In the genomic region with DNA sequence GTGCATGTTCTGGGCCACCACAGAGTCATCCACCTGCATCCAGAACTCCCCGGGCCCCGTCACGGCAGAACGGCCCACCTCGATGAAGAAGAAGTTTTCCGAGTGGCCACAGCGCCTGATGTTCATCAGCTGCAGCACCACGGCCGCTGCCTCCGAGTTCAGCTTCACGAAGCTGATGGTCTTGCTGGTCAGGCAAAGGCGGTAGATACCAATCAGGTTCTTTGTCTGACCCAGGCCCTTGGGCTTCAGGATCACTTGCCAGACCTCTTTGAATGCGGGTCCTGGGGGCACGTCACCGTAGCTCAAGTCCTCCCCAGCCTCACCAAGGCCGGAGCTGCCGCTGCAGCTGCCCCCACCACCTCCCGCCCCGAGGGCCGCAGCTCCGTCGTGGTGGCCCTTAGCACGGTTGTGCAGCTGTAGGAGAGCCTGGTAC, we compare ENCODE assay signal across 8 cellular contexts. TPM values are rescaled to one million over a fixed set of nuclear protein-coding genes. Genes with fewer than 3 reads are reported as not detected.
DNase-seq lines count a peak whose midpoint lies in the region; ATAC-seq, FAIRE-seq and TF ChIP-seq lines count a peak whose summit lies in the region.

No MANE protein-coding gene starts in this region.

- 79% methylated on average over 16 of the region's 23 CpGs; no CpG with 5 or more reads in 1 of the 2 experiments for WGBS in H1 (ENCODE audit: extremely low coverage in 1 of 2, insufficient coverage in 1 of 2, insufficient read length in 1 of 2, insufficient replicate concordance in 2 of 2, low coverage in 1 of 2, low lambda C conversion rate in 2 of 2, missing lambda C conversion rate in 1 of 2), 2 experiments

- POLR2A ChIA-PET in AG04450 (lab: Yijun Ruan, JAX) (interaction anchor here (0.6 to 2.2 kb wide), 5 partner anchors 43 to 1078 kb away, joined by 3 to 8 read pairs (median 5); no protein-coding TSS in a partner anchor), H1 (lab: Charles Lee; ENCODE audit: partially characterized antibody) (interaction anchor here (0.8 to 1.8 kb wide), 4 partner anchors 8 to 52 kb away, joined by 3 to 6 read pairs (median 4); no protein-coding TSS in a partner anchor)

- peaks cover 0 to 20% (median 16%) of the 10 kb centered on the region in 4 experiments; a peak in 6 of 7 replicates for H3K4me1 ChIP-seq in H1 (replicated peaks in 1 of 4; ENCODE audit: control insufficient read depth in 3 of 4, insufficient read depth in 4 of 4, low read length in 3 of 4)

- peak overlapping the region in 1 of 4 experiments; percentile 64; a peak in 1 of 7 replicates for H3K9ac ChIP-seq in H1 (replicated peaks in 1 of 4; ENCODE audit: extremely low read depth in 1 of 4, low read depth in 3 of 4, low read length in 3 of 4)

- no peak overlapping the region for H3K23ac ChIP-seq in H1 (ENCODE audit: insufficient read length)

- H3K4ac ChIP-seq in H1 (replicated peaks; ENCODE audit: insufficient read length, low read depth, low read length), result no peak overlapping the region

- H3K18ac ChIP-seq in H1 (ENCODE audit: extremely low read depth, low read length), result peak overlapping the region; percentile 53; the same call in 1 of the 2 replicates

- H3K36me3 ChIP-seq in MG63 (peaks cover 45% of the 10 kb centered on the region), H1 (ENCODE audit: control insufficient read depth in 2 of 4, insufficient read depth in 4 of 4, low read length in 3 of 4) (peaks cover 0 to 30% (median 9%) of the 10 kb centered on the region in 4 experiments; a peak in 4 of 8 replicates)

- H3K4me2 ChIP-seq in H1 (ENCODE audit: insufficient read depth in 1 of 2, low read depth in 2 of 2, low read length in 2 of 2), result peak overlapping the region; percentile 82 to 96

- peak overlapping the region; percentile 78 for H3K4me3 Mint-ChIP-seq in natural killer cell

- H3K79me1 ChIP-seq in H1 (ENCODE audit: low read depth, low read length), result 0 out of 2 replicates have a peak, but pooled peaks cover 3% of the 10 kb centered on the region

- H3K9me3 ChIP-seq in AG04450 (ENCODE audit: control insufficient read depth, insufficient read depth, low read length) (peaks cover 14% of the 10 kb centered on the region; the same call in 1 of the 2 replicates), MG63 (no peaks in the 10 kb centered on the region), H1 (ENCODE audit: insufficient read depth in 2 of 2, low read depth in 1 of 2, low read length in 1 of 2) (peaks cover 0 to 3% of the 10 kb centered on the region in 2 experiments; a peak in 1 of 4 replicates)

- no peak overlapping the region for H4K91ac ChIP-seq in H1 (replicated peaks; ENCODE audit: insufficient read length, low read length)

- H2AK5ac ChIP-seq in H1 (ENCODE audit: low read depth, low read length), result 0 out of 2 replicates have a peak overlapping the region, but pooled peaks have one; percentile 41

- H3K23me2 ChIP-seq in H1 (ENCODE audit: low read depth, low read length), result peaks cover 19% of the 10 kb centered on the region

- no peak overlapping the region for H2BK15ac ChIP-seq in H1 (ENCODE audit: low read length)

- no peak overlapping the region for H3K14ac ChIP-seq in H1 (ENCODE audit: insufficient read length)

- intact Hi-C loops in natural killer cell (cut with micrococcal nuclease), result no loop called here

- no peak overlapping the region for H2BK20ac ChIP-seq in H1 (ENCODE audit: low read length)

- H3K79me2 ChIP-seq in H1 (ENCODE audit: control insufficient read depth in 1 of 2, insufficient read depth in 2 of 2, low read length in 2 of 2), result peaks cover 0 to 49% of the 10 kb centered on the region in 2 experiments; a peak in 3 of 4 replicates

- peaks cover 9 to 19% of the 10 kb centered on the region in 2 donors for H3K4me1 Mint-ChIP-seq in natural killer cell

- no peaks in the 10 kb centered on the region for H3K9me3 Mint-ChIP-seq in natural killer cell

- peak overlapping the region; percentile 91 for H3K4me3 ChIP-seq in AG04450 (ENCODE audit: low read depth, low read length)
- H3K4me3 ChIP-seq in MG63, result peak overlapping the region; percentile 83
- peak overlapping the region; percentile 57 to 97 (median 73) for H3K4me3 ChIP-seq in H1 (ENCODE audit: extremely low read depth in 1 of 4, insufficient read depth in 2 of 4, low read depth in 3 of 4, low read length in 4 of 4)

- H3K27me3 Mint-ChIP-seq in natural killer cell (ENCODE audit: low read depth in 2 of 2), result peaks cover 40 to 56% of the 10 kb centered on the region in 2 donors

- H3K27ac ChIP-seq in AG04450 (ENCODE audit: low read depth, low read length) (peak overlapping the region; percentile 89), H1 (ENCODE audit: low read depth, low read length) (no peak overlapping the region)

- no peak for DNase-seq in AG04450 (ENCODE audit: low read depth, low spot score)
- peak; percentile 54 for DNase-seq in MG63
- no peak for DNase-seq in H1 (ENCODE audit: low read depth in 1 of 2, low spot score in 2 of 2)
- DNase-seq in natural killer cell, result no peak
- DNase-seq in GF-D8 (lab: John Stamatoyannopoulos, UW), result no peak
- DNase-seq in NK-92 treated with Interleukin-12 subunit alpha and Interleukin-12 subunit beta, amount 100 ng/mL, for 24 hours (lab: John Stamatoyannopoulos, UW), result no peak
- no peak for DNase-seq in activated CD4-positive, alpha-beta T cell treated with anti-CD3 and anti-CD28 coated beads, Interleukin-2, amount 50 U/mL, for 1 hour
- DNase-seq in SHP77 treated with DMSO at 0.1 percent for 48 hours (lab: John Stamatoyannopoulos, UW), result no peak

- no peak for TF ChIP-seq EP300 in H1 (IDR thresholded peaks at IDR 0.05; ENCODE audit: borderline replicate concordance in 1 of 2, low read depth in 2 of 2, low read length in 2 of 2)

- H3K27me3 ChIP-seq in AG04450 (ENCODE audit: control insufficient read depth, insufficient read depth, low read length) (no peaks in the 10 kb centered on the region), MG63 (no peaks in the 10 kb centered on the region), H1 (replicated peaks in 1 of 4; ENCODE audit: control insufficient read depth in 3 of 4, extremely low read depth in 1 of 4, insufficient read depth in 3 of 4, low read length in 3 of 4) (no peaks in the 10 kb centered on the region)

- TF ChIP-seq POLR2A in H1 (IDR thresholded peaks at IDR 0.05; ENCODE audit: control extremely low read depth in 1 of 2, low read depth in 2 of 2, low read length in 2 of 2), result no peak

- no peak for TF ChIP-seq RAD21 in H1 (IDR thresholded peaks at IDR 0.05 in 1 of 2, conservative IDR thresholded peaks at IDR 0.05 in 1 of 2; ENCODE audit: low read depth in 2 of 2, low read length in 2 of 2)

- no peak overlapping the region for H3K27ac Mint-ChIP-seq in natural killer cell

- H4K20me1 ChIP-seq in H1 (replicated peaks in 1 of 2; ENCODE audit: control insufficient read depth in 1 of 2, insufficient read depth in 2 of 2, low read length in 2 of 2), result peaks cover 6 to 15% of the 10 kb centered on the region in 2 experiments

- TF ChIP-seq CTCF in AG04450 (IDR thresholded peaks at IDR 0.05; ENCODE audit: low read depth, low read length) (no peak), H1 (IDR thresholded peaks at IDR 0.05; ENCODE audit: control extremely low read depth in 1 of 3, insufficient read depth in 1 of 3, low read depth in 1 of 3, low read length in 3 of 3) (no peak), natural killer cell (IDR thresholded peaks at IDR 0.05) (no peak)

- H2BK120ac ChIP-seq in H1 (replicated peaks; ENCODE audit: low read depth, low read length), result no peak overlapping the region

- peak overlapping the region; percentile 24; the same call in 1 of the 2 replicates for H2BK5ac ChIP-seq in H1 (ENCODE audit: low read depth, low read length)

- ATAC-seq in natural killer cell, result no peak

- H3K36me3 Mint-ChIP-seq in natural killer cell, result no peaks in the 10 kb centered on the region

- no peak overlapping the region for H4K5ac ChIP-seq in H1 (ENCODE audit: insufficient read length, low read depth, low read length)

- H4K8ac ChIP-seq in H1 (ENCODE audit: extremely low read depth, insufficient read depth, low read length), result peak overlapping the region; percentile 92; the same call in 1 of the 2 replicates

- 0 out of 2 replicates have a peak overlapping the region, but pooled peaks have one; percentile 50 for H2BK12ac ChIP-seq in H1 (ENCODE audit: low read depth, low read length)

- no peak for FAIRE-seq in H1 (lab: Jason Lieb, UNC)

- CTCF ChIA-PET in AG04450 (lab: Charles Lee), result interaction anchor here (0.6 to 5.9 kb wide), 5 partner anchors 9 to 1132 kb away, joined by 3 to 59 read pairs (median 3); no protein-coding TSS in a partner anchor
- CTCF ChIA-PET in H1 (lab: Charles Lee; ENCODE audit: partially characterized antibody), result interaction anchor here (0.6 to 1.5 kb wide), 7 partner anchors 9 to 1133 kb away, joined by 3 to 5 read pairs (median 3); no protein-coding TSS in a partner anchor

- H2AFZ ChIP-seq in H1 (ENCODE audit: low read length), result no peak overlapping the region

- no peak overlapping the region for H3K56ac ChIP-seq in H1 (replicated peaks; ENCODE audit: insufficient read length, low read depth, low read length)

RNA-seq across cellular contexts. Expression of gene IRS1, which starts 1.6 kb away (rescaled TPM):
- polyA plus RNA-seq in AG04450 (2011; rRNA removed) (32.9 and 36.6 TPM in 2 replicates), H1 (2011; rRNA removed) (9.1 and 12.0 TPM in 2 replicates)
- 68.0 and 68.9 TPM in 2 replicates for polyA minus RNA-seq in AG04450 (2011; rRNA and poly(A)+ RNA removed)
- total RNA-seq in MG63 (2014; rRNA removed; shearing (Covaris generic); ENCODE audit: low replicate concordance), result 5.1 and 5.6 TPM in 2 replicates
- total RNA-seq in H1 (2021; fragmentation: NEBNext Ultra II Directional; extraction: Animal tissue kit (Norgen Biotek cat#: 25700)), result 24.9 and 26.9 TPM in 2 replicates
- polyA plus RNA-seq in H1 (2011; cell fraction: cytosol; rRNA removed), result 8.5 TPM
- polyA plus RNA-seq in H1 (2011; cell fraction: nucleus; rRNA removed), result 11.8 TPM
- polyA plus RNA-seq in H1 (2012, experiment 1 of 2), result 8.8 to 10.8 TPM (median 9.7 TPM) in 4 replicates
- 3.6 TPM for polyA plus RNA-seq in H1 (2012, experiment 2 of 2)
- 7.5 TPM for polyA plus RNA-seq in H1 (2013, experiment 1 of 2)
- polyA plus RNA-seq in H1 (2013, experiment 2 of 2), result 7.9 TPM
- 11.3 and 13.1 TPM in 2 replicates for polyA minus RNA-seq in H1 (2011; rRNA and poly(A)+ RNA removed)
- 14.8 TPM for polyA minus RNA-seq in H1 (2011; cell fraction: cytosol; rRNA and poly(A)+ RNA removed)
- polyA minus RNA-seq in H1 (2011; cell fraction: nucleus; rRNA and poly(A)+ RNA removed), result 29.4 TPM
- under 1 TPM; 0.09 to 0.55 (median 0.36) TPM for total RNA-seq in natural killer cell

RNA-seq across cellular contexts. Expression of gene RHBDD1, which starts 37.8 kb away (rescaled TPM):
- polyA plus RNA-seq in AG04450 (2011; rRNA removed), result 39.4 and 48.7 TPM in 2 replicates
- polyA minus RNA-seq in AG04450 (2011; rRNA and poly(A)+ RNA removed), result 49.6 and 75.9 TPM in 2 replicates
- total RNA-seq in MG63 (2014; rRNA removed; shearing (Covaris generic); ENCODE audit: low replicate concordance), result 5.1 and 19.6 TPM in 2 replicates
- 20.3 and 23.1 TPM in 2 replicates for total RNA-seq in H1 (2021; fragmentation: NEBNext Ultra II Directional; extraction: Animal tissue kit (Norgen Biotek cat#: 25700))
- 9.4 and 10.5 TPM in 2 replicates for polyA plus RNA-seq in H1 (2011; rRNA removed)
- polyA plus RNA-seq in H1 (2011; cell fraction: cytosol; rRNA removed), result 9.8 TPM
- 12.9 TPM for polyA plus RNA-seq in H1 (2011; cell fraction: nucleus; rRNA removed)
- polyA plus RNA-seq in H1 (2012, experiment 1 of 2), result 10.3 to 14.6 TPM (median 12.9 TPM) in 4 replicates
- polyA plus RNA-seq in H1 (2012, experiment 2 of 2), result 1.2 TPM
- 16.4 TPM for polyA plus RNA-seq in H1 (2013, experiment 1 of 2)
- 18.1 TPM for polyA plus RNA-seq in H1 (2013, experiment 2 of 2)
- 72.8 and 74.6 TPM in 2 replicates for polyA minus RNA-seq in H1 (2011; rRNA and poly(A)+ RNA removed)
- polyA minus RNA-seq in H1 (2011; cell fraction: cytosol; rRNA and poly(A)+ RNA removed), result 14.8 TPM
- polyA minus RNA-seq in H1 (2011; cell fraction: nucleus; rRNA and poly(A)+ RNA removed), result 66.7 TPM
- total RNA-seq in natural killer cell, result 10 to 100 TPM; 33.7 to 49.7 (median 47.7) TPM
